12 cellular contexts compared by ENCODE assay signal in genomic region chr5:169299146-169299545, GRCh38. TPM values are rescaled to one million over a fixed set of nuclear protein-coding genes. Genes with fewer than 3 reads are reported as not detected.
A peak's percentile ranks its signal among the peaks of the same experiment; 100 is the strongest.
DNase-seq lines count a peak whose midpoint lies in the region; ATAC-seq and TF ChIP-seq lines count a peak whose summit lies in the region.
"Had no signal": no experiment of that assay in that cellular context is flagged by ENCODE, and none has a peak within 500 bp of the region (broad histone marks: within the 10 kb centered on the region; RNA-seq: fewer than 3 reads in every experiment).

No MANE protein-coding gene starts in this region.

- H3K27me3 ChIP-seq in left lung = peaks cover 19 to 68% of the 10 kb centered on the region in 2 donors

- H3K27ac ChIP-seq in left lung (no peak overlapping the region), skin epidermis (peak overlapping the region in 13 of 21 experiments; percentile 43 to 85 (median 78))
- H3K27ac ChIP-seq: HL-60 had no signal

- H3K4me3 ChIP-seq in left lung = peak overlapping the region; percentile 25 to 34
- peak overlapping the region in 5 of 7 experiments; percentile 35 to 52 (median 42) for H3K4me3 ChIP-seq in skin epidermis

- H3K36me3 Mint-ChIP-seq in brain = no peaks in the 10 kb centered on the region

- peaks cover 72% of the 10 kb centered on the region for H3K27me3 Mint-ChIP-seq in brain

- peaks cover 23% of the 10 kb centered on the region for H3K4me1 Mint-ChIP-seq in brain

- no peaks in the 10 kb centered on the region for H3K36me3 ChIP-seq in left lung

- DNase-seq in AG20443 (ENCODE audit: low spot score) (peak; percentile 26), left lung (no peak), 8988T (no peak), NCI-H1092 (lab: John Stamatoyannopoulos, UW) (no peak)
- no peak for DNase-seq in activated naive CD4-positive, alpha-beta T cell treated with anti-CD3 and anti-CD28 coated beads, Interleukin-2, amount 50 U/mL, for 16 hours
- DNase-seq: activated CD4-positive, alpha-beta memory T cell treated with anti-CD3 and anti-CD28 coated beads, Interleukin-2, amount 10 ng/mL, durations not matched to agents 7 days and 5 days; T-helper 9 cell had no signal

- no peaks in the 10 kb centered on the region for H3K9me3 ChIP-seq in left lung

- H3K4me3 Mint-ChIP-seq in brain = peak overlapping the region in 4 of 5 experiments; percentile 75 to 98 (median 83)
- H3K4me3 Mint-ChIP-seq: activated CD4-positive, alpha-beta memory T cell treated with anti-CD3 and anti-CD28 coated beads, Interleukin-2, amount 10 ng/mL, durations not matched to agents 7 days and 5 days; dendritic cell treated with granulocyte-macrophage colony-stimulating factor and Interleukin-4, amounts not matched to agents 40 ng/mL and 50 ng/mL, for 4 days had no signal

- peaks cover 0 to 2% (median 0%) of the 10 kb centered on the region in 5 experiments for H3K9me3 Mint-ChIP-seq in brain
- H3K9me3 Mint-ChIP-seq: activated CD4-positive, alpha-beta memory T cell treated with anti-CD3 and anti-CD28 coated beads, Interleukin-2, amount 10 ng/mL, durations not matched to agents 7 days and 5 days; dendritic cell treated with granulocyte-macrophage colony-stimulating factor and Interleukin-4, amounts not matched to agents 40 ng/mL and 50 ng/mL, for 4 days had no signal

- intact Hi-C loops in left lung (cut with DNase I) = no loop called here

- H3K4me1 ChIP-seq in left lung = peaks cover 0 to 4% of the 10 kb centered on the region in 2 donors

- peak overlapping the region in 2 of 5 experiments; percentile 27 to 91 for H3K27ac Mint-ChIP-seq in brain
- H3K27ac Mint-ChIP-seq: activated CD4-positive, alpha-beta memory T cell treated with anti-CD3 and anti-CD28 coated beads, Interleukin-2, amount 10 ng/mL, durations not matched to agents 7 days and 5 days; dendritic cell treated with granulocyte-macrophage colony-stimulating factor and Interleukin-4, amounts not matched to agents 40 ng/mL and 50 ng/mL, for 4 days had no signal

- TF ChIP-seq CTCF in brain (conservative IDR thresholded peaks at IDR 0.05) (no peak), left lung (IDR thresholded peaks at IDR 0.05) (no peak)

- ATAC-seq in left lung (no peak), HG03378 (IDR thresholded peaks at IDR 0.05; ENCODE audit: unreplicated experiment) (no peak)

RNA-seq across cellular contexts. Expression of gene SLIT3, which starts 1.8 kb away (rescaled TPM):
- polyA plus RNA-seq in brain (ENCODE audit: insufficient read depth, low read depth, low replicate concordance) = 2.6 TPM
- total RNA-seq in left lung = 10 to 100 TPM; 66.3 to 77.1 TPM
- total RNA-seq: activated CD4-positive, alpha-beta memory T cell treated with anti-CD3 and anti-CD28 coated beads, Interleukin-2, amount 10 ng/mL, durations not matched to agents 7 days and 5 days had no signal

Comparison
In these comparisons a context has a peak if more than half of its experiments do, and no peak if none do; other contexts are left out.
1. H3K27ac ChIP-seq: peak in skin epidermis (13 of 21); none in left lung (0 of 2).